ENCODE assay signal across 8 cellular contexts in genomic region chr3:42195879-42196330, GRCh38.
DNase-seq lines count a peak whose midpoint lies in the region; ATAC-seq and TF ChIP-seq lines count a peak whose summit lies in the region.

No MANE protein-coding gene starts in this region.

- H3K9me3 Mint-ChIP-seq in endothelial cell (ENCODE audit: unreplicated experiment), result no peaks in the 10 kb centered on the region
- no peaks in the 10 kb centered on the region for H3K9me3 Mint-ChIP-seq in CD4-positive, alpha-beta T cell

- ATAC-seq in GM18511 (IDR thresholded peaks at IDR 0.05; ENCODE audit: unreplicated experiment) (peak; percentile 77), GM21360 (IDR thresholded peaks at IDR 0.05; ENCODE audit: unreplicated experiment) (peak; percentile 55), HG03175 (IDR thresholded peaks at IDR 0.05; ENCODE audit: unreplicated experiment) (peak; percentile 76), left lobe of liver (no peak)
- ATAC-seq in CD4-positive, alpha-beta T cell (ENCODE audit: poor library complexity), result no peak

- TF ChIP-seq CTCF in endothelial cell (IDR thresholded peaks at IDR 0.05; ENCODE audit: unreplicated experiment), result no peak
- TF ChIP-seq CTCF in esophagus squamous epithelium (IDR thresholded peaks at IDR 0.05), result no peak
- TF ChIP-seq CTCF in CD4-positive, alpha-beta T cell (IDR thresholded peaks at IDR 0.05), result no peak

- CTCF ChIA-PET in CD4-positive, alpha-beta T cell (lab: Charles Lee), result interaction anchor here (0.6 kb wide), 1 partner anchor 22 kb away, joined by 3 read pairs; no protein-coding TSS in a partner anchor

- H3K4me3 Mint-ChIP-seq in endothelial cell (ENCODE audit: unreplicated experiment), result peak overlapping the region; percentile 52
- H3K4me3 Mint-ChIP-seq in CD4-positive, alpha-beta T cell, result no peak overlapping the region

- H3K4me1 Mint-ChIP-seq in endothelial cell (ENCODE audit: unreplicated experiment), result peaks cover 60% of the 10 kb centered on the region
- peaks cover 21% of the 10 kb centered on the region for H3K4me1 Mint-ChIP-seq in CD4-positive, alpha-beta T cell (ENCODE audit: low read depth)

- DNase-seq in endothelial cell (ENCODE audit: low spot score) (no peak), left lobe of liver (ENCODE audit: low spot score) (no peak), esophagus squamous epithelium (lab: John Stamatoyannopoulos, UW) (no peak)
- DNase-seq in CD4-positive, alpha-beta T cell, result no peak
- DNase-seq in activated CD4-positive, CD25-positive, alpha-beta regulatory T cell treated with anti-CD3 and anti-CD28 coated beads, Interleukin-2, amount 50 U/mL, for 72 hours, result no peak

- POLR2A ChIA-PET in CD4-positive, alpha-beta T cell (lab: Charles Lee), result no interaction called here

- H3K36me3 ChIP-seq in esophagus squamous epithelium, result peaks cover 20 to 98% (median 26%) of the 10 kb centered on the region in 3 donors

- 44 to 61% methylated on average over 5 of the region's 5 CpGs for WGBS in esophagus squamous epithelium, 2 donors

- H3K36me3 Mint-ChIP-seq in endothelial cell (ENCODE audit: low read depth, unreplicated experiment), result peaks cover 34% of the 10 kb centered on the region
- H3K36me3 Mint-ChIP-seq in CD4-positive, alpha-beta T cell (ENCODE audit: low read depth), result peaks cover 66% of the 10 kb centered on the region

- H3K27ac Mint-ChIP-seq in endothelial cell (ENCODE audit: unreplicated experiment), result peak overlapping the region; percentile 72
- H3K27ac Mint-ChIP-seq in CD4-positive, alpha-beta T cell, result no peak overlapping the region

- intact Hi-C loops in esophagus squamous epithelium (cut with DNase I), result loop anchor here (10.0 kb wide), 1 partner anchor 301 kb away; no protein-coding TSS in a partner anchor
- intact Hi-C loops in CD4-positive, alpha-beta T cell (cut with DNase I, micrococcal nuclease), result no loop called here

- H3K27me3 ChIP-seq in esophagus squamous epithelium, result no peaks in the 10 kb centered on the region
- no peaks in the 10 kb centered on the region for H3K27me3 ChIP-seq in CD4-positive, alpha-beta T cell (ENCODE audit: control insufficient read depth, insufficient read depth, low read length)

- peaks cover 4% of the 10 kb centered on the region for H3K27me3 Mint-ChIP-seq in endothelial cell (ENCODE audit: unreplicated experiment)
- H3K27me3 Mint-ChIP-seq in CD4-positive, alpha-beta T cell, result no peaks in the 10 kb centered on the region

- no peak for TF ChIP-seq POLR2A in esophagus squamous epithelium (IDR thresholded peaks at IDR 0.05)

- H3K4me3 ChIP-seq in esophagus squamous epithelium, result no peak overlapping the region

- H3K27ac ChIP-seq in esophagus squamous epithelium, result no peak overlapping the region
- no peak overlapping the region for H3K27ac ChIP-seq in CD4-positive, alpha-beta T cell (ENCODE audit: low read depth, low read length)

- peaks cover 0 to 6% (median 0%) of the 10 kb centered on the region in 3 donors for H3K4me1 ChIP-seq in esophagus squamous epithelium

- H3K9me3 ChIP-seq in esophagus squamous epithelium, result no peaks in the 10 kb centered on the region
- H3K9me3 ChIP-seq in CD4-positive, alpha-beta T cell (ENCODE audit: control insufficient read depth, low read length), result no peaks in the 10 kb centered on the region

Comparison
In these comparisons a context has a peak if more than half of its experiments do, and no peak if none do; other contexts are left out.
1. ATAC-seq: peak in GM18511 (single experiment), GM21360 (single experiment) and HG03175 (single experiment); none in left lobe of liver (single experiment) and CD4-positive, alpha-beta T cell (single experiment).